Comparison of ENCODE assay signal across 17 cellular contexts in genomic region chr3:115831864-115832263, GRCh38.
DNase-seq lines count a peak whose midpoint lies in the region; ATAC-seq and TF ChIP-seq lines count a peak whose summit lies in the region.
"Had no signal": no experiment of that assay in that cellular context is flagged by ENCODE, and none has a peak within 500 bp of the region (broad histone marks: within the 10 kb centered on the region; RNA-seq: fewer than 3 reads in every experiment).

No MANE protein-coding gene starts in this region.

- no peak for TF ChIP-seq CTCF in H9 (conservative IDR thresholded peaks at IDR 0.05)
- no peak for TF ChIP-seq CTCF in foreskin keratinocyte (conservative IDR thresholded peaks at IDR 0.05)
- no peak for TF ChIP-seq CTCF in neural progenitor cell (IDR thresholded peaks at IDR 0.05)

- H4K20me1 ChIP-seq in H9 (ENCODE audit: control insufficient read depth, insufficient read depth, insufficient read length) (no peaks in the 10 kb centered on the region), neural progenitor cell (ENCODE audit: low read depth) (no peaks in the 10 kb centered on the region)

- no peak for ATAC-seq in foreskin keratinocyte
- ATAC-seq: HCT116 had no signal

- no peaks in the 10 kb centered on the region for H3K79me1 ChIP-seq in H9 (ENCODE audit: insufficient read depth, low read depth, low read length, poor library complexity, severe bottlenecking)

- no CpG with 5 or more reads among the region's 1 CpG for WGBS in H9 (ENCODE audit: extremely low coverage, insufficient read length, low lambda C conversion rate)

- H3K4ac ChIP-seq in H9 (ENCODE audit: low read depth, low read length), result no peak overlapping the region

- peak; percentile 16 for DNase-seq in NCI-H2171 treated with DMSO at 0.1 percent for 48 hours (lab: John Stamatoyannopoulos, UW)
- DNase-seq in NCI-H2171 (lab: John Stamatoyannopoulos, UW), result no peak
- no peak for DNase-seq in H9
- DNase-seq in foreskin keratinocyte, result no peak
- no peak for DNase-seq in neural progenitor cell (ENCODE audit: low spot score)
- DNase-seq in AG08395 (ENCODE audit: low spot score), result no peak
- no peak for DNase-seq in NCI-H1436 (lab: John Stamatoyannopoulos, UW)
- DNase-seq in effector CD8-positive, alpha-beta T cell (lab: John Stamatoyannopoulos, UW), result no peak
- DNase-seq: ACHN; C1 segment of cervical spinal cord; Calu3; CD4-positive, alpha-beta memory T cell; COR-L47; DND-41; H7 had no signal

- H2AFZ ChIP-seq in H9 (ENCODE audit: low read length) (no peak overlapping the region), neural progenitor cell (replicated peaks) (no peak overlapping the region)

- H3K9me3 Mint-ChIP-seq in H9 (no peaks in the 10 kb centered on the region), neural progenitor cell (no peaks in the 10 kb centered on the region)
- H3K9me3 Mint-ChIP-seq: CD4-positive, alpha-beta memory T cell had no signal

- peaks cover 2% of the 10 kb centered on the region; the same call in 1 of the 2 replicates for H3K4me1 ChIP-seq in H9 (ENCODE audit: insufficient read depth, low read length)
- H3K4me1 ChIP-seq in foreskin keratinocyte, result peaks cover 45% of the 10 kb centered on the region
- H3K4me1 ChIP-seq in neural progenitor cell, result peaks cover 24% of the 10 kb centered on the region

- no peak overlapping the region for H2BK15ac ChIP-seq in H9 (ENCODE audit: low read depth, low read length)

- H3K23me2 ChIP-seq in H9 (ENCODE audit: insufficient read length, low read depth, low read length, poor library complexity, severe bottlenecking), result no peaks in the 10 kb centered on the region

- H3K4me1 Mint-ChIP-seq in H9 (peaks cover 21 to 30% of the 10 kb centered on the region in 2 experiments), neural progenitor cell (no peaks in the 10 kb centered on the region)
- H3K4me1 Mint-ChIP-seq: CD4-positive, alpha-beta memory T cell had no signal

- no peak overlapping the region for H3K4me3 ChIP-seq in neural progenitor cell

- H3K79me2 ChIP-seq in H9 (ENCODE audit: insufficient read depth, low read length), result no peaks in the 10 kb centered on the region
- H3K79me2 ChIP-seq in neural progenitor cell (ENCODE audit: low read depth), result no peaks in the 10 kb centered on the region

- H4K91ac ChIP-seq in H9 (ENCODE audit: insufficient read length, low read depth, low read length), result no peak overlapping the region

- H3K18ac ChIP-seq in H9 (ENCODE audit: insufficient read length, low read depth, low read length), result no peak overlapping the region

- H2BK120ac ChIP-seq in H9 (ENCODE audit: low read depth, low read length, poor library complexity, severe bottlenecking), result no peak overlapping the region

- no peaks in the 10 kb centered on the region for H3K27me3 Mint-ChIP-seq in H9 (ENCODE audit: low read depth)
- H3K27me3 Mint-ChIP-seq in neural progenitor cell (ENCODE audit: insufficient read depth, low read depth), result no peaks in the 10 kb centered on the region

- no peak overlapping the region for H2AK5ac ChIP-seq in H9 (ENCODE audit: insufficient read length, low read length)

- H3K56ac ChIP-seq in H9 (ENCODE audit: insufficient read length, low read depth, low read length), result no peak overlapping the region

- H3K36me3 Mint-ChIP-seq in H9 (ENCODE audit: insufficient read depth in 1 of 3, low read depth in 3 of 3) (no peaks in the 10 kb centered on the region), neural progenitor cell (no peaks in the 10 kb centered on the region)
- H3K36me3 Mint-ChIP-seq: CD4-positive, alpha-beta memory T cell had no signal

- no peaks in the 10 kb centered on the region for H3K27me3 ChIP-seq in H9 (ENCODE audit: insufficient read depth, low read length)
- no peaks in the 10 kb centered on the region for H3K27me3 ChIP-seq in foreskin keratinocyte
- no peaks in the 10 kb centered on the region for H3K27me3 ChIP-seq in neural progenitor cell

- H3K4me3 Mint-ChIP-seq in H9 (no peak overlapping the region), neural progenitor cell (no peak overlapping the region)
- H3K4me3 Mint-ChIP-seq: CD4-positive, alpha-beta memory T cell had no signal

- no peak overlapping the region for H3K9ac ChIP-seq in H9 (ENCODE audit: extremely low read depth, insufficient read length, low read length)
- no peak overlapping the region for H3K9ac ChIP-seq in neural progenitor cell

- H3K27ac Mint-ChIP-seq in H9, result peak overlapping the region in 2 of 3 experiments; percentile 41 to 66; a peak in 3 of 7 replicates
- H3K27ac Mint-ChIP-seq in neural progenitor cell, result no peak overlapping the region
- H3K27ac Mint-ChIP-seq: CD4-positive, alpha-beta memory T cell had no signal

- no peak overlapping the region for H2BK5ac ChIP-seq in H9 (ENCODE audit: insufficient read length, low read length)

- no peak overlapping the region for H2BK20ac ChIP-seq in H9 (ENCODE audit: low read depth, low read length, poor library complexity, severe bottlenecking)

- no peak overlapping the region for H3K23ac ChIP-seq in H9 (ENCODE audit: insufficient read length, low read depth, low read length)

- no peaks in the 10 kb centered on the region for H3F3A ChIP-seq in neural progenitor cell (ENCODE audit: low read depth)

- no peak overlapping the region for H3K14ac ChIP-seq in H9 (ENCODE audit: insufficient read depth, low read length)

- no peak overlapping the region for H4K5ac ChIP-seq in H9 (ENCODE audit: insufficient read length, low read depth, low read length)

- H3K4me2 ChIP-seq in H9 (ENCODE audit: insufficient read depth, insufficient read length, low read length), result no peak overlapping the region
- H3K4me2 ChIP-seq in neural progenitor cell, result peak overlapping the region; percentile 9

- no peak overlapping the region for H2BK12ac ChIP-seq in H9 (ENCODE audit: insufficient read length, low read depth, low read length)

- no peak overlapping the region for H3T11ph ChIP-seq in H9 (ENCODE audit: low read length)

- no peaks in the 10 kb centered on the region for H3K9me3 ChIP-seq in H9 (ENCODE audit: control insufficient read depth, low read depth, low read length)
- no peaks in the 10 kb centered on the region for H3K9me3 ChIP-seq in neural progenitor cell (ENCODE audit: low read depth)

- H3K27ac ChIP-seq in H9 (ENCODE audit: insufficient read length, low read depth, low read length) (no peak overlapping the region), foreskin keratinocyte (peak overlapping the region; percentile 31), neural progenitor cell (no peak overlapping the region)
- H3K27ac ChIP-seq: 22Rv1 had no signal

- H3K36me3 ChIP-seq in neural progenitor cell, result no peaks in the 10 kb centered on the region

- no peak overlapping the region for H4K8ac ChIP-seq in H9 (replicated peaks; ENCODE audit: insufficient read length, low read depth, low read length)
